In genomic region chr1:201487742-201488141, GRCh38 we compare ENCODE assay signal across 1 cellular context.
TF ChIP-seq lines count a peak whose summit lies in the region.

No MANE protein-coding gene starts in this region.

TF ChIP-seq in K562, 482 proteins besides CTCF, POLR2A, EP300 and RAD21:
- TF ChIP-seq, protein P1, sequence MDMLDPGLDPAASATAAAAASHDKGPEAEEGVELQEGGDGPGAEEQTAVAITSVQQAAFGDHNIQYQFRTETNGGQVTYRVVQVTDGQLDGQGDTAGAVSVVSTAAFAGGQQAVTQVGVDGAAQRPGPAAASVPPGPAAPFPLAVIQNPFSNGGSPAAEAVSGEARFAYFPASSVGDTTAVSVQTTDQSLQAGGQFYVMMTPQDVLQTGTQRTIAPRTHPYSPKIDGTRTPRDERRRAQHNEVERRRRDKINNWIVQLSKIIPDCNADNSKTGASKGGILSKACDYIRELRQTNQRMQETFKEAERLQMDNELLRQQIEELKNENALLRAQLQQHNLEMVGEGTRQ (CRISPR knock-in tag; IDR thresholded peaks at IDR 0.05): peak; percentile 20; the same call in 1 of the 2 replicates
- TF ChIP-seq, protein P2, sequence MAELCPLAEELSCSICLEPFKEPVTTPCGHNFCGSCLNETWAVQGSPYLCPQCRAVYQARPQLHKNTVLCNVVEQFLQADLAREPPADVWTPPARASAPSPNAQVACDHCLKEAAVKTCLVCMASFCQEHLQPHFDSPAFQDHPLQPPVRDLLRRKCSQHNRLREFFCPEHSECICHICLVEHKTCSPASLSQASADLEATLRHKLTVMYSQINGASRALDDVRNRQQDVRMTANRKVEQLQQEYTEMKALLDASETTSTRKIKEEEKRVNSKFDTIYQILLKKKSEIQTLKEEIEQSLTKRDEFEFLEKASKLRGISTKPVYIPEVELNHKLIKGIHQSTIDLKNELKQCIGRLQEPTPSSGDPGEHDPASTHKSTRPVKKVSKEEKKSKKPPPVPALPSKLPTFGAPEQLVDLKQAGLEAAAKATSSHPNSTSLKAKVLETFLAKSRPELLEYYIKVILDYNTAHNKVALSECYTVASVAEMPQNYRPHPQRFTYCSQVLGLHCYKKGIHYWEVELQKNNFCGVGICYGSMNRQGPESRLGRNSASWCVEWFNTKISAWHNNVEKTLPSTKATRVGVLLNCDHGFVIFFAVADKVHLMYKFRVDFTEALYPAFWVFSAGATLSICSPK (IDR thresholded peaks at IDR 0.05; ENCODE audit: borderline replicate concordance): no peak
